In the genomic region with DNA sequence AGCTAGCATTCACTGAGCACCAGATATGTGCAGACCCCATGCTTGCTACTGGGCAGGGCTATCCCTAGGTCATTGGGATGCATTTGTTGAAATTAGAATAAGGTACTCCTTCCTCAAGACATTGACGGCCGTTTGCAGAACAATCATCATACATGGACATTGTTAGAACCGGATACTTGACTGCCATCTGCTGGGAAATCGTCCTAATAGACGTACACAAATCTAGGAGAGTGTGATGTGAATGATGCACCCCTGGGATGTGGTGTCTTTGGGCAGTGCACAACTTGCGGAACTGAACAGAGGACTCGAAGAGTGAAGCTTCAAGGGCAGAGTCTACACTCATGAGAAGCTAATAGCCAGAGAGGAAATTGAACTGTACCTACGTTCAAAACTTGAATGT, we compare ENCODE assay signal across 9 cellular contexts. TPM values are rescaled to one million over a fixed set of nuclear protein-coding genes. Genes with fewer than 3 reads are reported as not detected.
A peak's percentile ranks its signal among the peaks of the same experiment; 100 is the strongest.
DNase-seq lines count a peak whose midpoint lies in the region; ATAC-seq, FAIRE-seq and TF ChIP-seq lines count a peak whose summit lies in the region.
"Had no signal": no experiment of that assay in that cellular context is flagged by ENCODE, and none has a peak within 500 bp of the region (broad histone marks: within the 10 kb centered on the region; RNA-seq: fewer than 3 reads in every experiment).

No MANE protein-coding gene starts in this region.

- H3K27me3 Mint-ChIP-seq in osteocyte (ENCODE audit: unreplicated experiment) (peaks cover 2% of the 10 kb centered on the region), WTC11 (ENCODE audit: low read depth) (no peaks in the 10 kb centered on the region; the same call in 1 of the 2 replicates)

- CTCF ChIA-PET in WTC11 (lab: Charles Lee): interaction anchor here (0.6 kb wide), 1 partner anchor 180 kb away, joined by 4 read pairs; no protein-coding TSS in a partner anchor

- TF ChIP-seq CTCF in osteocyte (IDR thresholded peaks at IDR 0.05) (peak; percentile 56), WTC11 (IDR thresholded peaks at IDR 0.05) (no peak), vagina (IDR thresholded peaks at IDR 0.05) (no peak)

- no peak overlapping the region for H3K27ac ChIP-seq in vagina
- H3K27ac ChIP-seq: body of pancreas had no signal

- H3K4me3 Mint-ChIP-seq in osteocyte (ENCODE audit: unreplicated experiment) (no peak overlapping the region), WTC11 (no peak overlapping the region)

- in situ Hi-C loops in T47D (cut with HindIII; ENCODE audit: low pct_unique_long_range_greater_than_20kb, low sequenced_read_pairs): no loop called here

- H3K36me3 Mint-ChIP-seq in osteocyte (ENCODE audit: unreplicated experiment): no peaks in the 10 kb centered on the region
- H3K36me3 Mint-ChIP-seq in WTC11: no peaks in the 10 kb centered on the region

- H3K4me1 Mint-ChIP-seq in osteocyte (ENCODE audit: unreplicated experiment) (no peaks in the 10 kb centered on the region), WTC11 (no peaks in the 10 kb centered on the region; the same call in 1 of the 2 replicates)

- H3K4me3 ChIP-seq in vagina: no peak overlapping the region
- H3K4me3 ChIP-seq: body of pancreas had no signal

- peak; percentile 4 for DNase-seq in GM04503 (ENCODE audit: low read depth)
- peak; percentile 17 for DNase-seq in NCI-H2196 (lab: John Stamatoyannopoulos, UW; ENCODE audit: unreplicated experiment)
- DNase-seq in T47D (ENCODE audit: low read depth in 1 of 2, low spot score in 1 of 2): peak; percentile 38 to 72
- no peak for DNase-seq in osteocyte (ENCODE audit: extremely low spot score, unreplicated experiment)
- no peak for DNase-seq in WTC11 (ENCODE audit: low spot score)
- no peak for DNase-seq in vagina (ENCODE audit: extremely low spot score in 2 of 2)

- no peak overlapping the region for H3K27ac Mint-ChIP-seq in osteocyte (ENCODE audit: unreplicated experiment)
- no peak overlapping the region for H3K27ac Mint-ChIP-seq in WTC11

- ATAC-seq in WTC11: no peak
- no peak for ATAC-seq in GM19023 (IDR thresholded peaks at IDR 0.05; ENCODE audit: unreplicated experiment)
- ATAC-seq: body of pancreas had no signal

- H3K4me1 ChIP-seq in vagina: no peaks in the 10 kb centered on the region
- H3K4me1 ChIP-seq: body of pancreas had no signal

- no peaks in the 10 kb centered on the region for H3K27me3 ChIP-seq in vagina
- H3K27me3 ChIP-seq: body of pancreas had no signal

- H3K36me3 ChIP-seq in vagina: no peaks in the 10 kb centered on the region

- no peaks in the 10 kb centered on the region for H3K9me3 ChIP-seq in vagina
- H3K9me3 ChIP-seq: body of pancreas had no signal

- intact Hi-C loops in vagina (cut with DNase I): no loop called here

- FAIRE-seq in A204.1 (lab: Jason Lieb, UNC): peak; percentile 30

- no peak for TF ChIP-seq POLR2A in vagina (IDR thresholded peaks at IDR 0.05)

- no peaks in the 10 kb centered on the region for H3K9me3 Mint-ChIP-seq in osteocyte (ENCODE audit: unreplicated experiment)
- H3K9me3 Mint-ChIP-seq in WTC11: no peaks in the 10 kb centered on the region

- POLR2A ChIA-PET in WTC11 (lab: Charles Lee): no interaction called here

TF ChIP-seq in WTC11, 78 proteins besides CTCF, POLR2A, EP300 and RAD21 (continues in another document):
- no peak for TF ChIP-seq ZNF317 (CRISPR knock-in tag; IDR thresholded peaks at IDR 0.05; ENCODE audit: borderline replicate concordance, low read depth)
- TF ChIP-seq, protein P1, sequence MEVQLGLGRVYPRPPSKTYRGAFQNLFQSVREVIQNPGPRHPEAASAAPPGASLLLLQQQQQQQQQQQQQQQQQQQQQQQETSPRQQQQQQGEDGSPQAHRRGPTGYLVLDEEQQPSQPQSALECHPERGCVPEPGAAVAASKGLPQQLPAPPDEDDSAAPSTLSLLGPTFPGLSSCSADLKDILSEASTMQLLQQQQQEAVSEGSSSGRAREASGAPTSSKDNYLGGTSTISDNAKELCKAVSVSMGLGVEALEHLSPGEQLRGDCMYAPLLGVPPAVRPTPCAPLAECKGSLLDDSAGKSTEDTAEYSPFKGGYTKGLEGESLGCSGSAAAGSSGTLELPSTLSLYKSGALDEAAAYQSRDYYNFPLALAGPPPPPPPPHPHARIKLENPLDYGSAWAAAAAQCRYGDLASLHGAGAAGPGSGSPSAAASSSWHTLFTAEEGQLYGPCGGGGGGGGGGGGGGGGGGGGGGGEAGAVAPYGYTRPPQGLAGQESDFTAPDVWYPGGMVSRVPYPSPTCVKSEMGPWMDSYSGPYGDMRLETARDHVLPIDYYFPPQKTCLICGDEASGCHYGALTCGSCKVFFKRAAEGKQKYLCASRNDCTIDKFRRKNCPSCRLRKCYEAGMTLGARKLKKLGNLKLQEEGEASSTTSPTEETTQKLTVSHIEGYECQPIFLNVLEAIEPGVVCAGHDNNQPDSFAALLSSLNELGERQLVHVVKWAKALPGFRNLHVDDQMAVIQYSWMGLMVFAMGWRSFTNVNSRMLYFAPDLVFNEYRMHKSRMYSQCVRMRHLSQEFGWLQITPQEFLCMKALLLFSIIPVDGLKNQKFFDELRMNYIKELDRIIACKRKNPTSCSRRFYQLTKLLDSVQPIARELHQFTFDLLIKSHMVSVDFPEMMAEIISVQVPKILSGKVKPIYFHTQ (CRISPR knock-in tag; IDR thresholded peaks at IDR 0.05): no peak
- TF ChIP-seq, protein P2, sequence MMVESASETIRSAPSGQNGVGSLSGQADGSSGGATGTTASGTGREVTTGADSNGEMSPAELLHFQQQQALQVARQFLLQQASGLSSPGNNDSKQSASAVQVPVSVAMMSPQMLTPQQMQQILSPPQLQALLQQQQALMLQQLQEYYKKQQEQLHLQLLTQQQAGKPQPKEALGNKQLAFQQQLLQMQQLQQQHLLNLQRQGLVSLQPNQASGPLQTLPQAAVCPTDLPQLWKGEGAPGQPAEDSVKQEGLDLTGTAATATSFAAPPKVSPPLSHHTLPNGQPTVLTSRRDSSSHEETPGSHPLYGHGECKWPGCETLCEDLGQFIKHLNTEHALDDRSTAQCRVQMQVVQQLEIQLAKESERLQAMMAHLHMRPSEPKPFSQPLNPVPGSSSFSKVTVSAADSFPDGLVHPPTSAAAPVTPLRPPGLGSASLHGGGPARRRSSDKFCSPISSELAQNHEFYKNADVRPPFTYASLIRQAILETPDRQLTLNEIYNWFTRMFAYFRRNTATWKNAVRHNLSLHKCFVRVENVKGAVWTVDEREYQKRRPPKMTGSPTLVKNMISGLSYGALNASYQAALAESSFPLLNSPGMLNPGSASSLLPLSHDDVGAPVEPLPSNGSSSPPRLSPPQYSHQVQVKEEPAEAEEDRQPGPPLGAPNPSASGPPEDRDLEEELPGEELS (CRISPR knock-in tag; IDR thresholded peaks at IDR 0.05): no peak
- TF ChIP-seq RELA (CRISPR knock-in tag; IDR thresholded peaks at IDR 0.05; ENCODE audit: borderline replicate concordance): no peak
- TF ChIP-seq CDX4 (CRISPR knock-in tag; IDR thresholded peaks at IDR 0.05; ENCODE audit: borderline replicate concordance): no peak
- TF ChIP-seq ZNF423 (CRISPR knock-in tag; IDR thresholded peaks at IDR 0.05): no peak
- TF ChIP-seq, protein P3, sequence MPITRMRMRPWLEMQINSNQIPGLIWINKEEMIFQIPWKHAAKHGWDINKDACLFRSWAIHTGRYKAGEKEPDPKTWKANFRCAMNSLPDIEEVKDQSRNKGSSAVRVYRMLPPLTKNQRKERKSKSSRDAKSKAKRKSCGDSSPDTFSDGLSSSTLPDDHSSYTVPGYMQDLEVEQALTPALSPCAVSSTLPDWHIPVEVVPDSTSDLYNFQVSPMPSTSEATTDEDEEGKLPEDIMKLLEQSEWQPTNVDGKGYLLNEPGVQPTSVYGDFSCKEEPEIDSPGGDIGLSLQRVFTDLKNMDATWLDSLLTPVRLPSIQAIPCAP (CRISPR knock-in tag; IDR thresholded peaks at IDR 0.05): no peak
- no peak for TF ChIP-seq NFYB (CRISPR knock-in tag; conservative IDR thresholded peaks at IDR 0.05; ENCODE audit: low read depth)
- TF ChIP-seq, protein P4, sequence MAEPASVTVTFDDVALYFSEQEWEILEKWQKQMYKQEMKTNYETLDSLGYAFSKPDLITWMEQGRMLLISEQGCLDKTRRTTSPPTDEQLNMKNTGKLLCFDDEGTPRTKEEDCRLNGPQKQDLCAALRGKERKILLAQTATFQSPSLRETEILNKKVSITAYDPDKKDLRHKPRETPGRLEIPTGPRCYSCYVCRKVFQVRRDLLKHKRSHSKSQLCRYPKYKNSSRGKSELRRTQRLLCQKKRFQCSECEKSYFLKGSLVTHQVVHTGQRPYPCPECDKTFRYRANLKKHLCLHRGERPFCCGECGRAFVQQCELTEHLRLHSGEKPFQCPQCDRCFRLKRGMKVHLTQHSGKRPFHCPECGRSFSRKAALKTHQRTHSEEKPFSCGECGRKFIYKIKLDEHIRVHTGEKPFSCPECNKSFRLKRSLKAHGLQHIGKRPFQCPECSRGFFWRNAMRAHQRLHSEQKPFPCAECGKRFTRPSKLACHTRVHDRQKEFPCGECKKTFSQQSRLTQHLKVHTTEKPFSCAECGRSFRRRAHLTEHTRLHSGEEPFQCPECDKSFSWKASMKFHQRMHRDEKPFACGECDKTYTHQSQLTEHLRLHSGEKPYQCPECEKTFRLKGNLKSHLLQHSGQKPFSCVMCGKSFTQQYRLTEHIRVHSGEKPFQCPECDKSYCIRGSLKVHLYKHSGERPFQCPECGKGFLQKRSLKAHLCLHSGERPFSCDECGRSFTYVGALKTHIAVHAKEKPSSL (CRISPR knock-in tag; conservative IDR thresholded peaks at IDR 0.05): no peak
- no peak for TF ChIP-seq PREB (CRISPR knock-in tag; IDR thresholded peaks at IDR 0.05; ENCODE audit: borderline replicate concordance)

RNA-seq across cellular contexts. Expression of gene MYO18B, which starts 35.9 kb away (rescaled TPM):
- total RNA-seq in osteocyte: not detected in 2 replicates
- 0.55 to 1.4 TPM (median 0.96 TPM) in 3 replicates for total RNA-seq in WTC11 (2021)
- total RNA-seq in vagina: not detected

Comparison
In these comparisons a context has a peak if more than half of its experiments do, and no peak if none do; other contexts are left out.
1. DNase-seq: peak in GM04503 (single experiment), NCI-H2196 (single experiment) and T47D (2 of 2); none in osteocyte (single experiment), WTC11 (single experiment) and vagina (0 of 2).